ENCODE assay signal across 20 cellular contexts in the genomic region with DNA sequence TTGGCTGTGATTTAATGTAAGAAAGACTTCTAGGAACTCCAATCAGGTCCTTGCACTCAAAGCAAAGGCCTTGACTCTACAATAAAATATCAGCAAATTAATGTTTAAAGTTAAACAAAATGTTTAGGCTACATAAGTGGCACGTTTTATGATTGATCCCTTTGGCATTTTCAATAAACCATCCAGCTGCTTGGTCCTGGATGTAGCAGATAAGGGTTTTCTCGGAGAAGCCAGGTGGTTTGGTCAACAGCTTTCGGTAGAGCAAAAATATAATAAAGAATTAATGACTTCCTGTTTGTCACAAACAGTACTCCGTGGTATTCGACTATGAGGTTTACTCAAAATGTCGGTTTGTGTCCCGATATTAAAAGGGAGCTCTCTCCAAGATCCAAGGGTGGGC.
DNase-seq lines count a peak whose midpoint lies in the region; ATAC-seq and TF ChIP-seq lines count a peak whose summit lies in the region.
"Had no signal": no experiment of that assay in that cellular context is flagged by ENCODE, and none has a peak within 500 bp of the region (broad histone marks: within the 10 kb centered on the region; RNA-seq: fewer than 3 reads in every experiment).

No MANE protein-coding gene starts in this region.

- peak overlapping the region; percentile 68 for H3K27ac ChIP-seq in angular gyrus (ENCODE audit: low read depth, low read length)
- H3K27ac ChIP-seq in iPS-18a (ENCODE audit: low read length), result peak overlapping the region; percentile 5
- peak overlapping the region; percentile 30 for H3K27ac ChIP-seq in temporal lobe (ENCODE audit: low read depth, low read length)
- no peak overlapping the region for H3K27ac ChIP-seq in vagina
- H3K27ac ChIP-seq: 22Rv1, KMS-11, Peyer's patch, SK-N-MC had no signal

- H3K27me3 ChIP-seq in iPS-18a (ENCODE audit: control insufficient read depth, insufficient read depth, low read length) (no peaks in the 10 kb centered on the region), vagina (no peaks in the 10 kb centered on the region)
- H3K27me3 ChIP-seq: Peyer's patch had no signal

- H3K4me3 ChIP-seq in iPS-18a (ENCODE audit: low read length), result no peak overlapping the region
- no peak overlapping the region for H3K4me3 ChIP-seq in vagina
- H3K4me3 ChIP-seq: GM12878, Peyer's patch, SK-N-MC had no signal

- H3K4me1 ChIP-seq in iPS-18a (ENCODE audit: control insufficient read depth, low read depth, low read length) (peaks cover 53% of the 10 kb centered on the region), vagina (peaks cover 4% of the 10 kb centered on the region)
- H3K4me1 ChIP-seq: Caco-2, Peyer's patch had no signal

- no peak for TF ChIP-seq POLR2A in vagina (IDR thresholded peaks at IDR 0.05)

- H3K9me3 ChIP-seq in iPS-18a (ENCODE audit: control insufficient read depth, low read depth, low read length), result no peaks in the 10 kb centered on the region
- no peaks in the 10 kb centered on the region for H3K9me3 ChIP-seq in vagina
- H3K9me3 ChIP-seq: Caco-2, Peyer's patch had no signal

- ATAC-seq in GM21423 (IDR thresholded peaks at IDR 0.05; ENCODE audit: unreplicated experiment) (no peak), HG02678 (IDR thresholded peaks at IDR 0.05; ENCODE audit: unreplicated experiment) (no peak)
- ATAC-seq: GM12878, Right ventricle myocardium inferior had no signal

- TF ChIP-seq CTCF in vagina (IDR thresholded peaks at IDR 0.05), result no peak

- peak; percentile 11 for DNase-seq in DMS79 treated with DMSO at 0.1 percent for 48 hours (lab: John Stamatoyannopoulos, UW)
- no peak for DNase-seq in DMS79 (lab: John Stamatoyannopoulos, UW)
- no peak for DNase-seq in vagina (ENCODE audit: extremely low spot score in 2 of 2)
- DNase-seq: Caco-2; CD4-positive, CD25-positive, alpha-beta regulatory T cell; EL; NCI-H1417 treated with DMSO at 0.1 percent for 48 hours; NCI-H2029; NCI-H2171; Peyer's patch had no signal

- H3K36me3 ChIP-seq in iPS-18a (ENCODE audit: control insufficient read depth, low read depth, low read length), result peaks cover 22% of the 10 kb centered on the region
- no peaks in the 10 kb centered on the region for H3K36me3 ChIP-seq in vagina
- H3K36me3 ChIP-seq: Peyer's patch had no signal

- intact Hi-C loops in vagina (cut with DNase I), result no loop called here

- H3K9ac ChIP-seq in iPS-18a (ENCODE audit: low read length), result no peak overlapping the region
- H3K9ac ChIP-seq: KMS-11 had no signal
